In genomic region chr2:158112971-158113370, GRCh38 we compare ENCODE assay signal across 33 cellular contexts. TPM values are rescaled to one million over a fixed set of nuclear protein-coding genes. Genes with fewer than 3 reads are reported as not detected.
"Had no signal": no experiment of that assay in that cellular context is flagged by ENCODE, and none has a peak within 500 bp of the region (broad histone marks: within the 10 kb centered on the region; RNA-seq: fewer than 3 reads in every experiment).

No MANE protein-coding gene starts in this region.

- H3K4me3 ChIP-seq: gastroesophageal sphincter, ovary, right lobe of liver, skin epidermis, stomach, tibial artery, upper lobe of right lung had no signal

- H3K27me3 ChIP-seq: gastroesophageal sphincter, ovary, right lobe of liver, stomach, tibial artery, upper lobe of right lung had no signal

- H3K4me1 ChIP-seq: gastroesophageal sphincter, stomach, tibial artery, upper lobe of right lung had no signal

- FAIRE-seq: bronchial epithelial cell, keratinocyte had no signal

- H3K9me3 ChIP-seq: gastroesophageal sphincter, ovary, right lobe of liver, stomach, tibial artery, upper lobe of right lung had no signal

- H3K27ac ChIP-seq: gastroesophageal sphincter, ovary, right lobe of liver, stomach, tibial artery, upper lobe of right lung, VCaP had no signal

- H3K36me3 ChIP-seq: gastroesophageal sphincter, ovary, stomach, tibial artery, upper lobe of right lung had no signal

- DNase-seq: activated CD4-positive, alpha-beta T cell treated with anti-CD3 and anti-CD28 coated beads for 48 hours; activated CD4-positive, alpha-beta T cell treated with anti-CD3 and anti-CD28 coated beads, Interleukin-2, amount 50 U/mL, for 48 hours; activated CD8-positive, alpha-beta memory T cell treated with anti-CD3 and anti-CD28 coated beads, Interleukin-2, amount 50 U/mL, for 4 hours; activated effector memory CD4-positive, alpha-beta T cell treated with anti-CD3 and anti-CD28 coated beads, Interleukin-2, amount 50 U/mL, for 16 hours; activated naive CD4-positive, alpha-beta T cell treated with anti-CD3 and anti-CD28 coated beads for 36 hours; activated naive CD8-positive, alpha-beta T cell treated with anti-CD3 and anti-CD28 coated beads for 36 hours; activated T-cell treated with anti-CD3 and anti-CD28 coated beads, Interleukin-2, amount 50 U/mL, for 1 hour; amniotic stem cell; endodermal cell; head of caudate nucleus; hippocampal formation; left cardiac atrium; left ventricle myocardium superior; nephron progenitor cell; ovary; right lobe of liver; stimulated activated CD4-positive, alpha-beta T cell treated with anti-CD3 and anti-CD28 coated beads, Interleukin-1b, Interleukin-23, amount 100 ng/mL, for 48 hours; stimulated activated CD4-positive, alpha-beta T cell treated with anti-CD3 and anti-CD28 coated beads, Interleukin-4, amount 100 ng/mL, for 4 hours; stimulated activated CD8-positive, alpha-beta memory T cell treated with anti-CD3 and anti-CD28 coated beads, Interleukin-4, amount 100 ng/mL, for 48 hours; stomach; tibial artery; upper lobe of right lung had no signal

RNA-seq across cellular contexts. Expression of gene UPP2, which starts 11.3 kb away (rescaled TPM):
- total RNA-seq: activated CD8-positive, alpha-beta memory T cell treated with anti-CD3 and anti-CD28 coated beads for 36 hours; activated naive CD4-positive, alpha-beta T cell treated with anti-CD3 and anti-CD28 coated beads for 36 hours; activated naive CD8-positive, alpha-beta T cell treated with anti-CD3 and anti-CD28 coated beads for 36 hours; activated T-helper 1 cell treated with anti-CD3 and anti-CD28 coated beads, Interleukin-12 subunit alpha, Interleukin-12 subunit beta, Interleukin-2, Interleukin-4 antibody, amounts not matched to agents 30 ng/mL and 10 ng/mL and 1 ng/mL, durations not matched to agents 14 hours and 24 hours and 36 hours; bronchial epithelial cell; endodermal cell; esophagus mucosa; left cardiac atrium; left ventricle myocardium superior; mammary epithelial cell; mucosa of gallbladder; progenitor cell of endocrine pancreas; stomach; upper lobe of right lung had no signal
- polyA plus RNA-seq: keratinocyte, mammary epithelial cell, stomach had no signal
